ENCODE assay signal across 9 cellular contexts in genomic region chr6:145736854-145737181, GRCh38. TPM values are rescaled to one million over a fixed set of nuclear protein-coding genes. Genes with fewer than 3 reads are reported as not detected.
A peak's percentile ranks its signal among the peaks of the same experiment; 100 is the strongest.
DNase-seq lines count a peak whose midpoint lies in the region; ATAC-seq and TF ChIP-seq lines count a peak whose summit lies in the region.
"Had no signal": no experiment of that assay in that cellular context is flagged by ENCODE, and none has a peak within 500 bp of the region (broad histone marks: within the 10 kb centered on the region; RNA-seq: fewer than 3 reads in every experiment).

No MANE protein-coding gene starts in this region.

- no peak overlapping the region for H2BK12ac ChIP-seq in trophoblast cell (ENCODE audit: low read length)

- no peak overlapping the region for H2BK5ac ChIP-seq in trophoblast cell (ENCODE audit: low read depth, low read length, poor library complexity)

- H3K36me3 ChIP-seq in PC-9 (ENCODE audit: low read depth) (no peaks in the 10 kb centered on the region), esophagus (ENCODE audit: control insufficient read depth in 2 of 2, insufficient read depth in 2 of 2, low read length in 1 of 2) (no peaks in the 10 kb centered on the region), trophoblast cell (ENCODE audit: control insufficient read depth in 1 of 2, insufficient read depth in 2 of 2, low read length in 2 of 2) (peaks cover 0 to 1% of the 10 kb centered on the region in 2 experiments)

- no peaks in the 10 kb centered on the region; the same call in 1 of the 2 replicates for H3K9me2 ChIP-seq in PC-9 (ENCODE audit: insufficient read depth)

- no peak overlapping the region for H2AK5ac ChIP-seq in trophoblast cell (ENCODE audit: low read length)

- intact Hi-C loops in CD14-positive monocyte (cut with micrococcal nuclease): loop anchor here in 1 of 2 donors (10.0 kb wide), 1 partner anchor 78 kb away; the partner anchor contains the start of gene FBXO30
- intact Hi-C loops in PC-9 (cut with micrococcal nuclease; ENCODE audit: unreplicated experiment): loop anchor here (5.0 kb wide), 1 partner anchor 160 kb away; no protein-coding TSS in a partner anchor

- POLR2A ChIA-PET in PC-9 (lab: Charles Lee; ENCODE audit: unreplicated experiment): no interaction called here

- no TSS peak for BruUV-seq in PC-9 (replicated peaks; lab: Mats Ljungman, UMichigan)

- H3K79me2 ChIP-seq in PC-9 (ENCODE audit: low read depth) (no peaks in the 10 kb centered on the region), trophoblast cell (ENCODE audit: control insufficient read depth, insufficient read depth, low read length, poor library complexity) (peaks cover 4% of the 10 kb centered on the region)

- H4K8ac ChIP-seq in trophoblast cell (ENCODE audit: low read depth, low read length): no peak overlapping the region

- no peaks in the 10 kb centered on the region for H4K20me1 ChIP-seq in PC-9 (ENCODE audit: insufficient read depth)

- no peak overlapping the region for H2BK120ac ChIP-seq in trophoblast cell (ENCODE audit: insufficient read depth, low read length, poor library complexity)

- no peak overlapping the region for H3K27ac ChIP-seq in PC-9
- peak overlapping the region; percentile 49 to 68 for H3K27ac ChIP-seq in esophagus (ENCODE audit: low read depth in 2 of 2, low read length in 1 of 2)
- no peak overlapping the region for H3K27ac ChIP-seq in trophoblast cell (ENCODE audit: low read depth, low read length)

- no peak overlapping the region for H3K9ac ChIP-seq in trophoblast cell (ENCODE audit: low read length)

- H3K36me3 Mint-ChIP-seq in CD14-positive monocyte: no peaks in the 10 kb centered on the region

- TF ChIP-seq CTCF in CD14-positive monocyte (IDR thresholded peaks at IDR 0.05) (no peak), PC-9 (conservative IDR thresholded peaks at IDR 0.05) (no peak)

- no peak overlapping the region for H4K91ac ChIP-seq in trophoblast cell (ENCODE audit: low read depth, low read length)

- H3K27me3 ChIP-seq in PC-9 (ENCODE audit: insufficient read depth, low read depth) (no peaks in the 10 kb centered on the region), esophagus (ENCODE audit: control insufficient read depth in 1 of 2, insufficient read depth in 2 of 2, low read length in 2 of 2) (no peaks in the 10 kb centered on the region), trophoblast cell (ENCODE audit: insufficient read depth, low read length) (no peaks in the 10 kb centered on the region)

- no peak overlapping the region for H3K14ac ChIP-seq in trophoblast cell (ENCODE audit: low read length)

- H3K27ac Mint-ChIP-seq in CD14-positive monocyte: peak overlapping the region in 1 of 7 donors; percentile 73

- H3K23ac ChIP-seq in trophoblast cell (ENCODE audit: low read length): no peak overlapping the region

- H2AFZ ChIP-seq in PC-9 (no peak overlapping the region), trophoblast cell (ENCODE audit: insufficient read depth, low read length, poor library complexity) (no peak overlapping the region)

- no peak overlapping the region for H4K12ac ChIP-seq in trophoblast cell (ENCODE audit: low read depth, low read length)

- no peaks in the 10 kb centered on the region for H3K9me3 ChIP-seq in PC-9 (ENCODE audit: insufficient read depth, low read depth)
- no peaks in the 10 kb centered on the region for H3K9me3 ChIP-seq in esophagus (ENCODE audit: control insufficient read depth in 2 of 2, insufficient read depth in 1 of 2, low read depth in 1 of 2, low read length in 1 of 2)
- H3K9me3 ChIP-seq in trophoblast cell (ENCODE audit: insufficient read depth, low read depth, low read length): no peaks in the 10 kb centered on the region

- peaks cover 12% of the 10 kb centered on the region for H3K79me1 ChIP-seq in trophoblast cell (ENCODE audit: low read length)

- H3F3A ChIP-seq in PC-9 (ENCODE audit: insufficient read depth, low read depth): peaks cover 13% of the 10 kb centered on the region

- no peak overlapping the region for H3K4ac ChIP-seq in trophoblast cell (ENCODE audit: low read depth, low read length)

- peaks cover 0 to 5% (median 3%) of the 10 kb centered on the region in 7 donors for H3K9me3 Mint-ChIP-seq in CD14-positive monocyte

- 46 to 52% methylated on average over 5 of the region's 5 CpGs for WGBS in esophagus, 2 donors
- WGBS in trophoblast cell (ENCODE audit: extremely low coverage, insufficient coverage, insufficient read length): no CpG with 5 or more reads among the region's 5 CpGs

- H3K4me1 Mint-ChIP-seq in CD14-positive monocyte: peaks cover 28% of the 10 kb centered on the region

- H3K4me2 ChIP-seq in PC-9: peak overlapping the region; percentile 85; the same call in 1 of the 2 replicates
- H3K4me2 ChIP-seq in trophoblast cell (ENCODE audit: low read length): no peak overlapping the region

- CTCF ChIA-PET in PC-9 (lab: Charles Lee): no interaction called here

- H3K27me3 Mint-ChIP-seq in CD14-positive monocyte (ENCODE audit: low read depth in 3 of 3): no peaks in the 10 kb centered on the region

- H3K4me3 Mint-ChIP-seq in CD14-positive monocyte: peak overlapping the region; percentile 7 to 97

- DNase-seq in CD14-positive monocyte (ENCODE audit: low spot score): no peak
- no peak for DNase-seq in PC-9
- DNase-seq in pons (ENCODE audit: low spot score): peak; percentile 28
- DNase-seq in trophoblast cell: no peak
- no peak for DNase-seq in SKM-1 treated with dmso at 0.1 percent for 144 hours (lab: John Stamatoyannopoulos, UW; ENCODE audit: unreplicated experiment)
- no peak for DNase-seq in NCI-H524 (lab: John Stamatoyannopoulos, UW)

- no peak overlapping the region for H3K4me3 ChIP-seq in PC-9
- no peak overlapping the region for H3K4me3 ChIP-seq in esophagus (ENCODE audit: low read depth in 1 of 2, low read length in 2 of 2)
- H3K4me3 ChIP-seq in trophoblast cell (ENCODE audit: low read depth, low read length): no peak overlapping the region

- ATAC-seq in HG02610 (IDR thresholded peaks at IDR 0.05; ENCODE audit: unreplicated experiment): no peak
- ATAC-seq: HCT116 had no signal

- H3K18ac ChIP-seq in trophoblast cell (ENCODE audit: low read length): no peak overlapping the region

- H3K4me1 ChIP-seq in PC-9 (replicated peaks; ENCODE audit: insufficient read depth) (peaks cover 14% of the 10 kb centered on the region), esophagus (ENCODE audit: control insufficient read depth in 2 of 2, insufficient read depth in 2 of 2, low read length in 1 of 2) (no peaks in the 10 kb centered on the region), trophoblast cell (ENCODE audit: control insufficient read depth in 1 of 2, insufficient read depth in 2 of 2, low read length in 2 of 2) (no peaks in the 10 kb centered on the region)

RNA-seq across cellular contexts. Expression of gene EPM2A, which starts 1.5 kb away (rescaled TPM):
- 1 to 10 TPM; 3.2 to 4.1 TPM for polyA plus RNA-seq in CD14-positive monocyte
- 4.7 and 5.3 TPM in 2 replicates for total RNA-seq in PC-9 (2021)
- 1 to 10 TPM; 1.6 to 3.1 TPM for polyA plus RNA-seq in esophagus
- polyA plus RNA-seq in trophoblast cell (2013): 1.3 and 1.9 TPM in 2 replicates

Comparison
In these comparisons a context has a peak if more than half of its experiments do, and no peak if none do; other contexts are left out.
1. H3K27ac ChIP-seq: peak in esophagus (2 of 2); none in PC-9 (single experiment) and trophoblast cell (single experiment).